In genomic region chr22:27986459-27986858, GRCh38 we compare ENCODE assay signal across 17 cellular contexts.
"Had no signal": no experiment of that assay in that cellular context is flagged by ENCODE, and none has a peak within 500 bp of the region (broad histone marks: within the 10 kb centered on the region; RNA-seq: fewer than 3 reads in every experiment).

No MANE protein-coding gene starts in this region.

- H3K36me3 Mint-ChIP-seq: activated naive CD4-positive, alpha-beta T cell treated with anti-CD3 and anti-CD28 coated beads, Interleukin-2, amount 50 U/mL, for 72 hours had no signal

- H3K27ac ChIP-seq: breast epithelium, colonic mucosa, neutrophil had no signal

- H3K9me3 Mint-ChIP-seq: activated CD8-positive, alpha-beta T cell treated with anti-CD3 and anti-CD28 coated beads for 36 hours; activated naive CD4-positive, alpha-beta T cell treated with anti-CD3 and anti-CD28 coated beads, Interleukin-2, amount 50 U/mL, for 72 hours; naive thymus-derived CD8-positive, alpha-beta T cell had no signal

- H3K27me3 ChIP-seq: breast epithelium, colonic mucosa, gastrocnemius medialis, neutrophil had no signal

- H3K4me3 Mint-ChIP-seq: activated CD8-positive, alpha-beta T cell treated with anti-CD3 and anti-CD28 coated beads for 36 hours; naive thymus-derived CD8-positive, alpha-beta T cell had no signal

- H3K27ac Mint-ChIP-seq: activated CD8-positive, alpha-beta T cell treated with anti-CD3 and anti-CD28 coated beads for 36 hours had no signal

- H3K9me3 ChIP-seq: breast epithelium, colonic mucosa, gastrocnemius medialis, mucosa of descending colon, neutrophil had no signal

- ATAC-seq: activated CD8-positive, alpha-beta T cell treated with anti-CD3 and anti-CD28 coated beads for 36 hours; activated naive CD4-positive, alpha-beta T cell treated with anti-CD3 and anti-CD28 coated beads, Interleukin-2, amount 50 U/mL, for 72 hours; gastrocnemius medialis; mucosa of descending colon; naive thymus-derived CD8-positive, alpha-beta T cell; right cardiac atrium had no signal

- H3K4me3 ChIP-seq: breast epithelium, colonic mucosa, gastrocnemius medialis, lung, mucosa of descending colon had no signal

- DNase-seq: activated CD8-positive, alpha-beta T cell treated with anti-CD3 and anti-CD28 coated beads for 36 hours; activated T-cell treated with anti-CD3 and anti-CD28 coated beads for 4 hours; anterior cingulate cortex; colonic mucosa; effector CD4-positive, alpha-beta T cell; gastrocnemius medialis; kidney glomerular epithelial cell; mucosa of descending colon; naive thymus-derived CD8-positive, alpha-beta T cell; stimulated activated CD4-positive, alpha-beta T cell treated with anti-CD3 and anti-CD28 coated beads, Interleukin-2, amount 100 ng/mL, for 24 hours; stimulated activated naive CD4-positive, alpha-beta T cell treated with Interleukin-2 at 50 U/mL for 16 hours; trophoblast cell had no signal

- H3K36me3 ChIP-seq: breast epithelium, colonic mucosa, neutrophil had no signal

- H3K4me1 ChIP-seq: breast epithelium, colonic mucosa had no signal
